Comparison of ENCODE assay signal across 1 cellular context in the genomic region with DNA sequence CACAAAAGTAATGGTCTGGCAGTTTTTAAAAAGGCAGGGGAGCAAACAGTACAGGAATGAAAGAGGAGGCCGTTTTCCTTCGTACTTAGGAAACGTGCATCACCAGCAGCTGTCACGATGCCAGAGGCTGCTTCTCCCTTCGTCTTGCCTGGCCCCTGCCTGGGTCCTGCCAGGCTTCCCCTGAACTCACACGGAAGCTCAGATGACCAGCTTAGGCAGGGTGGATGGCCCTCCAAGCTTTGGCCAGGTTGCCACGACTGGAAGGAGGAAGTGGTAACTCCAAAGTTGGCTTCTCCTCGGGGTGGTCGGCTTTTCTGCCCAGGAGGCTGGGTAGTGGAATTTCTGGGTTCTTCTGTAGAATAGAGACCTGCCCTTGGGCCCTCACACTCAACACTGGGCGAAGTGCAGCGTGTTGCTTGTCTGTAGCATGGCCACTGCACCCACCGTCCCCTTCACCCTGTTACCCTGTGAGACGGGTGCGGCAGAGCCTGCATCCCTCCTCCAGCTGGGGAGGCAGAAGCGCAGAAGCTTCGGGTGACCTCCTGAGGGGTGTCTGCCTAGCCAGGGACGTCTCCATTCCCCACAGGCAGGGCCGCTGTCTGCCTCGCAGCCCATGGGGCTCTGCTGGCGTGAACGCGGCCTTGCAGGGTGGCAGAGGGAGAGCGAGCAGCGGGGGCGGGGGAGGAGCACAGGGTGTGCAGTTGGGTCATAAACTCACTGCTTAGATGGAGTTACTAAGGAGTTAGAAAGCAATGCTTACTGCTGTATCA.
TF ChIP-seq lines count a peak whose summit lies in the region.

No MANE protein-coding gene starts in this region.

TF ChIP-seq in K562, 482 proteins besides CTCF, POLR2A, EP300 and RAD21:
- no peak for TF ChIP-seq TCF3 (CRISPR knock-in tag; IDR thresholded peaks at IDR 0.05)
- TF ChIP-seq, protein P1, sequence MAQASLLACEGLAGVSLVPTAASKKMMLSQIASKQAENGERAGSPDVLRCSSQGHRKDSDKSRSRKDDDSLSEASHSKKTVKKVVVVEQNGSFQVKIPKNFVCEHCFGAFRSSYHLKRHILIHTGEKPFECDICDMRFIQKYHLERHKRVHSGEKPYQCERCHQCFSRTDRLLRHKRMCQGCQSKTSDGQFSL (CRISPR knock-in tag; IDR thresholded peaks at IDR 0.05), result no peak
- TF ChIP-seq, protein P1 (tag; IDR thresholded peaks at IDR 0.05), result no peak
- no peak for TF ChIP-seq RB1 (IDR thresholded peaks at IDR 0.05; ENCODE audit: low read depth)
- TF ChIP-seq ZKSCAN3 (CRISPR knock-in tag; IDR thresholded peaks at IDR 0.05), result no peak
- TF ChIP-seq ETV5 (CRISPR knock-in tag; IDR thresholded peaks at IDR 0.05; ENCODE audit: low read depth), result no peak
- TF ChIP-seq HDAC1 (IDR thresholded peaks at IDR 0.05), result no peak
- no peak for TF ChIP-seq ZNF384 (IDR thresholded peaks at IDR 0.05; ENCODE audit: low read depth, low read length)
- no peak for TF ChIP-seq HMGN3 (IDR thresholded peaks at IDR 0.05; ENCODE audit: borderline replicate concordance, extremely low read depth, insufficient read length, low read depth, low read length)
- TF ChIP-seq ZNF263 (CRISPR knock-in tag; IDR thresholded peaks at IDR 0.05; ENCODE audit: borderline replicate concordance), result no peak
- TF ChIP-seq CREM (IDR thresholded peaks at IDR 0.05; ENCODE audit: low read depth), result no peak
- 0 out of 2 replicates have a peak, but pooled peaks have one; percentile 5 for TF ChIP-seq SPI1 (IDR thresholded peaks at IDR 0.05; ENCODE audit: borderline replicate concordance, low read depth, low read length)
- TF ChIP-seq ZNF764 (CRISPR knock-in tag; IDR thresholded peaks at IDR 0.05; ENCODE audit: low read depth), result no peak
- TF ChIP-seq POLR2G (IDR thresholded peaks at IDR 0.05; ENCODE audit: low read depth, low read length), result peak; percentile 64
- no peak for TF ChIP-seq ZBTB1 (CRISPR knock-in tag; IDR thresholded peaks at IDR 0.05; ENCODE audit: borderline replicate concordance, low read depth)
- no peak for TF ChIP-seq PHF21A (IDR thresholded peaks at IDR 0.05; ENCODE audit: borderline replicate concordance, low read depth)
- no peak for TF ChIP-seq KDM2B (CRISPR knock-in tag; IDR thresholded peaks at IDR 0.05)
- no peak for TF ChIP-seq MAFF (IDR thresholded peaks at IDR 0.05; ENCODE audit: low read length)
- TF ChIP-seq SMARCC2 (IDR thresholded peaks at IDR 0.05; ENCODE audit: low read depth), result no peak
